In the genomic region with DNA sequence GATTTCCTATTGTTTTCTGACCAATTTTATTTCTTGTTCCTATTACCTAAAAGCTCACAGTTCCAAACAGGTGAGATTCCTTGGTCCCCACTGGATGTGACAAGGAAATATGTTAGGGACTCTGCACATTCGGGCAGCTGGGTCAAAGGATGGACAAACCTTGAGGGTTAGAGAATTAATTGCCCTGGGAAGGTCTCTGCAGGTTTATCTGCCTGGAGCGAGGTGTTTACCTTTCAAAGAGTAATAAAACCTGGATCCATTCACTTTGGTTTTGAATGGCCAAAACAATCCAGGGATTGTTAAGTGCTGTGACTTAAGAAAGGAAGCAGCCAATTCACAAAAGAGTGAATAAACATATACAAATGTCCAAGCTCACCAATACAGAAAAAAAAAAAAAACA, we compare ENCODE assay signal across 29 cellular contexts. TPM values are rescaled to one million over a fixed set of nuclear protein-coding genes. Genes with fewer than 3 reads are reported as not detected.
DNase-seq lines count a peak whose midpoint lies in the region; TF ChIP-seq lines count a peak whose summit lies in the region.
"Had no signal": no experiment of that assay in that cellular context is flagged by ENCODE, and none has a peak within 500 bp of the region (broad histone marks: within the 10 kb centered on the region; RNA-seq: fewer than 3 reads in every experiment).

No MANE protein-coding gene starts in this region.

- no peak overlapping the region for H3K4me3 ChIP-seq in transverse colon
- H3K4me3 ChIP-seq in coronary artery: no peak overlapping the region
- H3K4me3 ChIP-seq: breast epithelium, lung, right lobe of liver, tibial artery had no signal

- H3K36me3 Mint-ChIP-seq in progenitor cell of endocrine pancreas (ENCODE audit: insufficient read depth): peaks cover 2% of the 10 kb centered on the region
- H3K36me3 Mint-ChIP-seq: activated CD8-positive, alpha-beta memory T cell treated with anti-CD3 and anti-CD28 coated beads, Interleukin-2, amount 10 ng/mL, durations not matched to agents 7 days and 5 days had no signal

- no peak for TF ChIP-seq EP300 in transverse colon (IDR thresholded peaks at IDR 0.05; ENCODE audit: low read depth)

- no peak overlapping the region for H3K27ac ChIP-seq in transverse colon
- no peak overlapping the region for H3K27ac ChIP-seq in coronary artery
- H3K27ac ChIP-seq: 22Rv1, right lobe of liver, tibial artery had no signal

- in situ Hi-C loops in transverse colon (cut with MboI; ENCODE audit: low pct_ligation_motif_present in 1 of 4, low pct_unique_long_range_greater_than_20kb in 1 of 4, low sequenced_read_pairs in 3 of 4): loop anchor here in 1 of 4 donors (10.0 kb wide), 1 partner anchor 563 kb away; no protein-coding TSS in a partner anchor

- H3K4me3 Mint-ChIP-seq in progenitor cell of endocrine pancreas (ENCODE audit: low read depth): no peak overlapping the region
- H3K4me3 Mint-ChIP-seq: activated CD8-positive, alpha-beta memory T cell treated with anti-CD3 and anti-CD28 coated beads, Interleukin-2, amount 10 ng/mL, durations not matched to agents 7 days and 5 days; activated T-cell treated with anti-CD3 and anti-CD28 coated beads, Interleukin-2, amount 50 U/mL, for 72 hours; CD4-positive, alpha-beta T cell; dendritic cell treated with granulocyte-macrophage colony-stimulating factor and Interleukin-4, amounts not matched to agents 40 ng/mL and 50 ng/mL, for 4 days; neural crest cell; T-helper 17 cell had no signal

- peaks cover 2% of the 10 kb centered on the region for H3K27me3 Mint-ChIP-seq in progenitor cell of endocrine pancreas
- H3K27me3 Mint-ChIP-seq: CD4-positive, alpha-beta T cell had no signal

- DNase-seq in NCI-H1105 treated with DMSO at 0.1 percent for 48 hours (lab: John Stamatoyannopoulos, UW): peak; percentile 1
- DNase-seq in NCI-H1105 (lab: John Stamatoyannopoulos, UW): no peak
- DNase-seq in HuH-7 (ENCODE audit: low spot score): peak; percentile 55
- peak; percentile 78 for DNase-seq in NCI-H748 treated with DMSO at 0.1 percent for 48 hours (lab: John Stamatoyannopoulos, UW)
- DNase-seq in progenitor cell of endocrine pancreas (ENCODE audit: low spot score, unreplicated experiment): no peak
- DNase-seq in dermis blood vessel endothelial cell: no peak
- no peak for DNase-seq in transverse colon
- no peak for DNase-seq in coronary artery (ENCODE audit: low spot score)
- DNase-seq: activated CD4-positive, alpha-beta T cell treated with anti-CD3 and anti-CD28 coated beads, Interleukin-2, amount 50 U/mL, for 1 hour; activated CD8-positive, alpha-beta memory T cell treated with anti-CD3 and anti-CD28 coated beads, Interleukin-2, amount 10 ng/mL, durations not matched to agents 7 days and 5 days; activated naive CD4-positive, alpha-beta T cell treated with Interleukin-2 at 50 U/mL for 16 hours; activated T-cell treated with anti-CD3 and anti-CD28 coated beads, Interleukin-2, amount 50 U/mL, for 72 hours; CD4-positive, alpha-beta T cell; Karpas-422; NCI-H2107; NCI-H82; posterior cingulate gyrus; right lobe of liver; SK-N-SH; stimulated activated CD4-positive, alpha-beta T cell treated with anti-CD3 and anti-CD28 coated beads, Interleukin-12 subunit alpha, Interleukin-12 subunit beta, amount 100 ng/mL, for 4 hours; stimulated activated CD4-positive, alpha-beta T cell treated with anti-CD3 and anti-CD28 coated beads, Interleukin-4, amount 100 ng/mL, for 24 hours; stimulated activated naive CD4-positive, alpha-beta T cell treated with Interleukin-2 at 50 U/mL for 16 hours; T-helper 17 cell; tibial artery had no signal

- peak overlapping the region; percentile 34 for H3K27ac Mint-ChIP-seq in progenitor cell of endocrine pancreas
- H3K27ac Mint-ChIP-seq: activated CD8-positive, alpha-beta memory T cell treated with anti-CD3 and anti-CD28 coated beads, Interleukin-2, amount 10 ng/mL, durations not matched to agents 7 days and 5 days; activated T-cell treated with anti-CD3 and anti-CD28 coated beads, Interleukin-2, amount 50 U/mL, for 72 hours; CD4-positive, alpha-beta T cell; dendritic cell treated with granulocyte-macrophage colony-stimulating factor and Interleukin-4, amounts not matched to agents 40 ng/mL and 50 ng/mL, for 4 days; T-helper 17 cell had no signal

- no peaks in the 10 kb centered on the region for H3K4me1 ChIP-seq in transverse colon
- H3K4me1 ChIP-seq: right lobe of liver, tibial artery had no signal

- peaks cover 4% of the 10 kb centered on the region for H3K9me3 Mint-ChIP-seq in progenitor cell of endocrine pancreas (ENCODE audit: low read depth)
- H3K9me3 Mint-ChIP-seq: activated T-cell treated with anti-CD3 and anti-CD28 coated beads, Interleukin-2, amount 50 U/mL, for 72 hours; CD4-positive, alpha-beta T cell; dendritic cell treated with granulocyte-macrophage colony-stimulating factor and Interleukin-4, amounts not matched to agents 40 ng/mL and 50 ng/mL, for 4 days had no signal

- TF ChIP-seq CTCF in progenitor cell of endocrine pancreas (IDR thresholded peaks at IDR 0.05; ENCODE audit: unreplicated experiment) (no peak), transverse colon (IDR thresholded peaks at IDR 0.05) (no peak), coronary artery (IDR thresholded peaks at IDR 0.05) (no peak)

- H3K36me3 ChIP-seq in transverse colon: no peaks in the 10 kb centered on the region
- H3K36me3 ChIP-seq: breast epithelium, right lobe of liver, tibial artery had no signal

- intact Hi-C loops in transverse colon (cut with DNase I; ENCODE audit: low total_unique reads): no loop called here

- H3K27me3 ChIP-seq in transverse colon: no peaks in the 10 kb centered on the region
- H3K27me3 ChIP-seq: breast epithelium, right lobe of liver had no signal

- no peak for TF ChIP-seq POLR2A in transverse colon (IDR thresholded peaks at IDR 0.05)

- WGBS in transverse colon (ENCODE audit: low coverage in 1 of 2), 2 donors: 0 to 27% methylated on average over 1 to 2 of the region's 2 CpGs

- peaks cover 20% of the 10 kb centered on the region for H3K4me1 Mint-ChIP-seq in progenitor cell of endocrine pancreas (ENCODE audit: low read depth)
- H3K4me1 Mint-ChIP-seq: activated CD8-positive, alpha-beta memory T cell treated with anti-CD3 and anti-CD28 coated beads, Interleukin-2, amount 10 ng/mL, durations not matched to agents 7 days and 5 days had no signal

- H3K9me3 ChIP-seq in transverse colon: no peaks in the 10 kb centered on the region
- H3K9me3 ChIP-seq: breast epithelium, right lobe of liver, SK-N-SH, tibial artery had no signal

RNA-seq across cellular contexts. Expression of gene RAB4A, which starts 33.6 kb away (rescaled TPM):
- total RNA-seq in progenitor cell of endocrine pancreas (127 and 130 TPM in 2 replicates), dermis blood vessel endothelial cell (22.1 and 25.8 TPM in 2 replicates), transverse colon (10 to 100 TPM in 3 of 4 donors, 1 to 10 TPM in 1; 7.4 to 56.9 (median 28.0) TPM)

Comparison
In these comparisons a context has a peak if more than half of its experiments do, and no peak if none do; other contexts are left out.
1. DNase-seq: peak in NCI-H1105 treated with DMSO at 0.1 percent for 48 hours (single experiment), HuH-7 (single experiment) and NCI-H748 treated with DMSO at 0.1 percent for 48 hours (single experiment); none in NCI-H1105 (single experiment), progenitor cell of endocrine pancreas (single experiment), dermis blood vessel endothelial cell (single experiment), transverse colon (single experiment) and coronary artery (single experiment).